ENCODE assay signal across 7 cellular contexts in genomic region chr21:32412998-32413504, GRCh38. TPM values are rescaled to one million over a fixed set of nuclear protein-coding genes. Genes with fewer than 3 reads are reported as not detected.
A peak's percentile ranks its signal among the peaks of the same experiment; 100 is the strongest.
DNase-seq lines count a peak whose midpoint lies in the region; ATAC-seq and TF ChIP-seq lines count a peak whose summit lies in the region.

No MANE protein-coding gene starts in this region.

- peaks cover 22% of the 10 kb centered on the region for H3K4me1 ChIP-seq in neuron (ENCODE audit: insufficient read depth, low read length)

- no peaks in the 10 kb centered on the region for H3K9me3 Mint-ChIP-seq in HFFc6
- no peaks in the 10 kb centered on the region for H3K9me3 Mint-ChIP-seq in WTC11

- peak overlapping the region; percentile 79 for H3K4me3 ChIP-seq in fibroblast of mammary gland (ENCODE audit: control insufficient read depth, low read depth, low read length)
- peak overlapping the region; percentile 17 for H3K4me3 ChIP-seq in neuron (ENCODE audit: low read length)

- H3K27me3 Mint-ChIP-seq in HFFc6 (ENCODE audit: insufficient read depth) (peaks cover 2% of the 10 kb centered on the region; the same call in 1 of the 2 replicates), WTC11 (ENCODE audit: low read depth) (peaks cover 60% of the 10 kb centered on the region)

- ATAC-seq in WTC11 (peak; percentile 11), GM19395 (IDR thresholded peaks at IDR 0.05; ENCODE audit: unreplicated experiment) (no peak)

- H3K4me1 Mint-ChIP-seq in HFFc6 (ENCODE audit: low read depth) (peaks cover 44% of the 10 kb centered on the region), WTC11 (peaks cover 33% of the 10 kb centered on the region)

- H3K4me3 Mint-ChIP-seq in HFFc6 (peak overlapping the region; percentile 88), WTC11 (peak overlapping the region; percentile 73)

- POLR2A ChIA-PET in WTC11 (lab: Charles Lee) = no interaction called here

- peak overlapping the region; percentile 58 for H2AFZ ChIP-seq in neuron (ENCODE audit: low read depth, low read length)

- H3K36me3 Mint-ChIP-seq in HFFc6 (ENCODE audit: low read depth) = no peaks in the 10 kb centered on the region
- H3K36me3 Mint-ChIP-seq in WTC11 = no peaks in the 10 kb centered on the region

- H3K27me3 ChIP-seq in neuron (ENCODE audit: insufficient read depth, low read length) = peaks cover 78% of the 10 kb centered on the region

- DNase-seq in HFFc6 (no peak), WTC11 (ENCODE audit: low spot score) (peak; percentile 19), fibroblast of mammary gland (ENCODE audit: low read depth) (no peak), NAMALWA (ENCODE audit: low spot score) (no peak), germinal center (ENCODE audit: low spot score) (no peak)

- peak overlapping the region; percentile 78 for H3K27ac Mint-ChIP-seq in HFFc6
- no peak overlapping the region for H3K27ac Mint-ChIP-seq in WTC11

- TF ChIP-seq CTCF in HFFc6 (IDR thresholded peaks at IDR 0.05) (no peak), WTC11 (IDR thresholded peaks at IDR 0.05) (no peak), fibroblast of mammary gland (conservative IDR thresholded peaks at IDR 0.05; ENCODE audit: control insufficient read depth, insufficient read depth, low read depth, low read length) (no peak)

- H3K9me3 ChIP-seq in neuron (ENCODE audit: low read length) = no peaks in the 10 kb centered on the region

- H3K36me3 ChIP-seq in neuron (ENCODE audit: insufficient read depth, low read length) = no peaks in the 10 kb centered on the region

- CTCF ChIA-PET in WTC11 (lab: Charles Lee) = interaction anchor here (1.2 to 4.6 kb wide), 6 partner anchors 10 to 191 kb away, joined by 3 to 24 read pairs (median 6); no protein-coding TSS in a partner anchor

TF ChIP-seq in WTC11, 78 proteins besides CTCF, POLR2A, EP300 and RAD21:
- TF ChIP-seq CREM (CRISPR knock-in tag; IDR thresholded peaks at IDR 0.05) (0 out of 2 replicates have a peak, but pooled peaks have one; percentile 44), MAX (CRISPR knock-in tag; IDR thresholded peaks at IDR 0.05) (peak; percentile 67; the same call in 1 of the 2 replicates), HMGXB4 (CRISPR knock-in tag; IDR thresholded peaks at IDR 0.05) (peak; percentile 19), E2F5 (CRISPR knock-in tag; IDR thresholded peaks at IDR 0.05) (no peak; the same call in 1 of the 2 replicates)

RNA-seq across cellular contexts. Expression of gene EVA1C, which starts 0.5 kb away (rescaled TPM):
- total RNA-seq in HFFc6 (2021; fragmentation: NEBNext Ultra II Directional; extraction: Animal tissue kit (Norgen Biotek cat#: 25700)) = 10 to 100 TPM in 4 of 6 experiments, 1 to 10 TPM in 2; 2.7 to 13.8 (median 11.3) TPM
- total RNA-seq in WTC11 (2021) = 2.3 to 3.6 TPM (median 3.1 TPM) in 3 replicates

RNA-seq across cellular contexts. Expression of gene URB1, which starts 20.2 kb away (rescaled TPM):
- total RNA-seq in HFFc6 (2021; fragmentation: NEBNext Ultra II Directional; extraction: Animal tissue kit (Norgen Biotek cat#: 25700)) = 10 to 100 TPM; 18.4 to 27.0 (median 22.4) TPM
- 28.0 to 38.7 TPM (median 29.5 TPM) in 3 replicates for total RNA-seq in WTC11 (2021)
